1 cellular context compared by ENCODE assay signal in the genomic region with DNA sequence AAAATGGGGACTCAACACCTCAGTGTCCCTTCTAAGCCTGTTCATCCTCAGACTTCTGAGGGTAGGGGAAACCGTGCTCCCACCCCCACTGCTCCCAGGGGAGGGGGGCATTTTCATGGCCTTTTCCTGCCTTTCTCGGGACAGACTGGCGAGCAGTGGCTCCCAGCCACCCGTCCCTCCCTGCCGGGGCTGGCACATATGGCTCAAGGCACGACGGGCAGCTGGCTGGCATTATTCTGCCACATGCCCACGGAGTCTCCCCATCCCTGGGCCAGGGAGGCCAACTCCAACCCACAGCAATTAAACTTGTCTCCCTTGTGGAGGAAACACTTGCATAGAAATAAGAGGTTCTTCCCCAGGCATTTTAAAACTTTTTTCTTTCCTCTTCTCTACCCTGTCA.
TF ChIP-seq lines count a peak whose summit lies in the region.

No MANE protein-coding gene starts in this region.

TF ChIP-seq in A549, 52 proteins besides CTCF, POLR2A, EP300 and RAD21 (continued from another document):
- TF ChIP-seq, protein P1, sequence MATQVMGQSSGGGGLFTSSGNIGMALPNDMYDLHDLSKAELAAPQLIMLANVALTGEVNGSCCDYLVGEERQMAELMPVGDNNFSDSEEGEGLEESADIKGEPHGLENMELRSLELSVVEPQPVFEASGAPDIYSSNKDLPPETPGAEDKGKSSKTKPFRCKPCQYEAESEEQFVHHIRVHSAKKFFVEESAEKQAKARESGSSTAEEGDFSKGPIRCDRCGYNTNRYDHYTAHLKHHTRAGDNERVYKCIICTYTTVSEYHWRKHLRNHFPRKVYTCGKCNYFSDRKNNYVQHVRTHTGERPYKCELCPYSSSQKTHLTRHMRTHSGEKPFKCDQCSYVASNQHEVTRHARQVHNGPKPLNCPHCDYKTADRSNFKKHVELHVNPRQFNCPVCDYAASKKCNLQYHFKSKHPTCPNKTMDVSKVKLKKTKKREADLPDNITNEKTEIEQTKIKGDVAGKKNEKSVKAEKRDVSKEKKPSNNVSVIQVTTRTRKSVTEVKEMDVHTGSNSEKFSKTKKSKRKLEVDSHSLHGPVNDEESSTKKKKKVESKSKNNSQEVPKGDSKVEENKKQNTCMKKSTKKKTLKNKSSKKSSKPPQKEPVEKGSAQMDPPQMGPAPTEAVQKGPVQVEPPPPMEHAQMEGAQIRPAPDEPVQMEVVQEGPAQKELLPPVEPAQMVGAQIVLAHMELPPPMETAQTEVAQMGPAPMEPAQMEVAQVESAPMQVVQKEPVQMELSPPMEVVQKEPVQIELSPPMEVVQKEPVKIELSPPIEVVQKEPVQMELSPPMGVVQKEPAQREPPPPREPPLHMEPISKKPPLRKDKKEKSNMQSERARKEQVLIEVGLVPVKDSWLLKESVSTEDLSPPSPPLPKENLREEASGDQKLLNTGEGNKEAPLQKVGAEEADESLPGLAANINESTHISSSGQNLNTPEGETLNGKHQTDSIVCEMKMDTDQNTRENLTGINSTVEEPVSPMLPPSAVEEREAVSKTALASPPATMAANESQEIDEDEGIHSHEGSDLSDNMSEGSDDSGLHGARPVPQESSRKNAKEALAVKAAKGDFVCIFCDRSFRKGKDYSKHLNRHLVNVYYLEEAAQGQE (IDR thresholded peaks at IDR 0.05) = no peak
- TF ChIP-seq RNF2 (IDR thresholded peaks at IDR 0.05; ENCODE audit: borderline replicate concordance, low read depth) (no peak), JUN (IDR thresholded peaks at IDR 0.05) (no peak), HDAC2 (IDR thresholded peaks at IDR 0.05) (no peak)
TF ChIP-seq in A549: peak in this region for 0.
